Comparison of ENCODE assay signal across 10 cellular contexts in the genomic region with DNA sequence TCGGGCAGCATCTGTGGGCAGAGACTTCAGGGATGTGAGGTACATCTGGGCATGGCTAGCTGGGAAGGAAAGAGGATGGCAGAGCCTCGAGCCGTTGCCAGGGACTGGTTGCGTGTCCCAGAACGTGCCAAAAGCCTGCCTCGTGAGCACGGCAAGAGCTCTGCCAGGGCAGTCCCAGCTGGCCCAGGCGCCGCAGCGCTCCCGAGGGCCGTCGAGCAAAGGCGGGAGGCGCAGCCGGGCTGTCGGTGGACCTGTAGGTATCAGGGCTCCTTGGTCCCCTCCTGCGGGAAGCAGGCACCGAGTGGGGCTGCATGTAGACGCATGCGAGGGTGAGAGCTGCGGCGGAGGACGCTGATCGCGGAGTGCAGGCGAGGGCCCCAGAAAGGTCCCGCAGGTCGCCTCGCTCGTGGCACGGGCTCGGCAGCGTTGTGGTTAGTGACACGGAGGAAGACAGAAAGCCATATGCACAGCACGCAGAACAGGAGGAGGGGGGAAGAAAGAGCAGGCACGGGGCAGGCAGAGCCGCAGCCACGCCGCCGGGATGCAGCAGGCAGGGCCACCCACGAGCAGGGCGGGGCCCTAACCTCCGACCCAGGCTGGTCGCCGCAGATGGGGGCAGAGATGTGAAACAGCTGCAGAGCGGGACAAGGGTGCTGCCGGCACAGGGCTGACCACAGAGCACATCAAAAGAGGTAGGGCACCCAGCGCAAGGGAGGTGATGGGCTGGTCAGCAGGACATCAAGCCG. TPM values are rescaled to one million over a fixed set of nuclear protein-coding genes. Genes with fewer than 3 reads are reported as not detected.
DNase-seq lines count a peak whose midpoint lies in the region; ATAC-seq and TF ChIP-seq lines count a peak whose summit lies in the region.
"Had no signal": no experiment of that assay in that cellular context is flagged by ENCODE, and none has a peak within 500 bp of the region (broad histone marks: within the 10 kb centered on the region; RNA-seq: fewer than 3 reads in every experiment).

No MANE protein-coding gene starts in this region.

- H2BK120ac ChIP-seq in mesendoderm (ENCODE audit: low read depth, low read length) = no peak overlapping the region

- H2BK15ac ChIP-seq in mesendoderm (replicated peaks; ENCODE audit: low read depth) = no peak overlapping the region

- H3K4me3 Mint-ChIP-seq in brain = no peak overlapping the region

- peak; percentile 16 for ATAC-seq in aorta (ENCODE audit: low FRiP score)

- peak overlapping the region in 4 of 5 experiments; percentile 33 to 86 (median 66) for H3K27ac Mint-ChIP-seq in brain

- no peak overlapping the region for H3K27ac ChIP-seq in aorta (ENCODE audit: low read depth in 1 of 2, low read length in 2 of 2)
- no peak overlapping the region for H3K27ac ChIP-seq in mesendoderm (ENCODE audit: low read depth, low read length)

- H3K4me1 ChIP-seq in aorta (ENCODE audit: control insufficient read depth in 1 of 2, insufficient read depth in 2 of 2, low read length in 2 of 2) (no peaks in the 10 kb centered on the region), mesendoderm (ENCODE audit: control insufficient read depth, low read depth, low read length) (no peaks in the 10 kb centered on the region)

- H3K27me3 ChIP-seq in aorta (ENCODE audit: control insufficient read depth in 1 of 2, insufficient read depth in 2 of 2, low read length in 1 of 2) (no peaks in the 10 kb centered on the region), mesendoderm (ENCODE audit: insufficient read depth, low read length, poor library complexity) (no peaks in the 10 kb centered on the region)

- peaks cover 12% of the 10 kb centered on the region for H3K27me3 Mint-ChIP-seq in brain

- no peaks in the 10 kb centered on the region for H3K79me2 ChIP-seq in mesendoderm (ENCODE audit: control insufficient read depth, insufficient read depth, low read length)

- H3K9ac ChIP-seq in mesendoderm (ENCODE audit: low read length) = no peak overlapping the region

- H3K36me3 Mint-ChIP-seq in brain = no peaks in the 10 kb centered on the region

- H3K4ac ChIP-seq in mesendoderm (ENCODE audit: low read depth, low read length) = no peak overlapping the region

- H3K9me3 ChIP-seq in aorta (ENCODE audit: control insufficient read depth, low read length) = no peaks in the 10 kb centered on the region

- no peak overlapping the region for H3K56ac ChIP-seq in mesendoderm (ENCODE audit: low read length)

- TF ChIP-seq CTCF in brain (conservative IDR thresholded peaks at IDR 0.05) = no peak

- H3K4me3 ChIP-seq in aorta (ENCODE audit: low read length in 2 of 2) (no peak overlapping the region), mesendoderm (ENCODE audit: low read length) (no peak overlapping the region)

- H3K23ac ChIP-seq in mesendoderm (ENCODE audit: low read length) = no peak overlapping the region

- H4K5ac ChIP-seq in mesendoderm (ENCODE audit: low read length) = no peak overlapping the region

- no peaks in the 10 kb centered on the region for H3K79me1 ChIP-seq in mesendoderm (ENCODE audit: low read length)

- no peak overlapping the region for H4K8ac ChIP-seq in mesendoderm (ENCODE audit: low read depth, low read length)

- no peak overlapping the region for H2BK5ac ChIP-seq in mesendoderm (ENCODE audit: low read length)

- no peak overlapping the region for H3K4me2 ChIP-seq in mesendoderm (ENCODE audit: low read length)

- 33 to 36% methylated on average over 43 to 50 of the region's 50 CpGs for WGBS in aorta, 2 donors
- no CpG with 5 or more reads among the region's 50 CpGs for WGBS in mesendoderm (ENCODE audit: extremely low coverage, insufficient coverage, low lambda C conversion rate)

- H2AK5ac ChIP-seq in mesendoderm (ENCODE audit: low read length) = no peak overlapping the region

- no peaks in the 10 kb centered on the region for H3K36me3 ChIP-seq in aorta (ENCODE audit: control insufficient read depth in 1 of 2, insufficient read depth in 2 of 2, low read length in 1 of 2)
- H3K36me3 ChIP-seq in mesendoderm (ENCODE audit: control insufficient read depth, insufficient read depth, low read length) = no peaks in the 10 kb centered on the region

- H3K18ac ChIP-seq in mesendoderm (ENCODE audit: low read length) = no peak overlapping the region

- H3K9me3 Mint-ChIP-seq in brain = peaks cover 0 to 3% (median 0%) of the 10 kb centered on the region in 5 experiments

- intact Hi-C loops in aorta (cut with DNase I) = no loop called here

- peak; percentile 40 to 49 for DNase-seq in stimulated activated CD4-positive, alpha-beta T cell treated with anti-CD3 and anti-CD28 coated beads, Interleukin-2, amount 100 ng/mL, for 24 hours
- no peak for DNase-seq in stimulated activated CD4-positive, alpha-beta T cell treated with anti-CD3 and anti-CD28 coated beads, Interleukin-12 subunit alpha, Interleukin-12 subunit beta, amount 100 ng/mL, for 4 hours
- peak; percentile 76 for DNase-seq in myocyte (ENCODE audit: low read depth)
- peak; percentile 74 to 83 for DNase-seq in aorta
- DNase-seq in mesendoderm = no peak
- no peak for DNase-seq in NCI-H128 (lab: John Stamatoyannopoulos, UW; ENCODE audit: unreplicated experiment)
- no peak for DNase-seq in SHP77 treated with DMSO at 0.1 percent for 48 hours (lab: John Stamatoyannopoulos, UW)
- DNase-seq: HCEC 1CT had no signal

- peaks cover 20% of the 10 kb centered on the region for H3K4me1 Mint-ChIP-seq in brain

RNA-seq across cellular contexts. Expression of a gene that starts 18.0 kb away (rescaled TPM):
- polyA plus RNA-seq in brain (ENCODE audit: insufficient read depth, low read depth, low replicate concordance) (3.7 TPM), aorta (10 to 100 TPM; 12.0 to 40.4 TPM)
- total RNA-seq in myocyte (407 and 468 TPM in 2 replicates), aorta (100 to 1,000 TPM in 1 of 2 donors, 10 to 100 TPM in 1; 45.2 to 128 TPM)
- polyA plus RNA-seq in myocyte (2012) = 192 TPM
- polyA plus RNA-seq in mesendoderm (2013, experiment 1 of 2) = 0.08 TPM
- 0.03 TPM for polyA plus RNA-seq in mesendoderm (2013, experiment 2 of 2)

RNA-seq across cellular contexts. Expression of a gene that starts 20.8 kb away (rescaled TPM):
- polyA plus RNA-seq in brain (ENCODE audit: insufficient read depth, low read depth, low replicate concordance) = not detected
- total RNA-seq in myocyte = 1.4 and 3.9 TPM in 2 replicates
- polyA plus RNA-seq in myocyte (2012) = 5.2 TPM
- not detected for total RNA-seq in aorta
- not detected for polyA plus RNA-seq in aorta
- polyA plus RNA-seq in mesendoderm (2013, experiment 1 of 2) = not detected
- polyA plus RNA-seq in mesendoderm (2013, experiment 2 of 2) = 0.01 TPM
- total RNA-seq: liver had no signal
- polyA plus RNA-seq: liver had no signal

RNA-seq across cellular contexts. Expression of a gene that starts 32.1 kb away (rescaled TPM):
- polyA plus RNA-seq in brain (ENCODE audit: insufficient read depth, low read depth, low replicate concordance) (not detected), aorta (under 1 TPM; 0.75 to 0.82 TPM)
- total RNA-seq in myocyte (429 and 432 TPM in 2 replicates), aorta (1 to 10 TPM in 1 of 2 donors, under 1 TPM in 1; 0.81 to 2.2 TPM)
- polyA plus RNA-seq in myocyte (2012) = 153 TPM
- polyA plus RNA-seq in mesendoderm (2013, experiment 1 of 2) = not detected
- not detected for polyA plus RNA-seq in mesendoderm (2013, experiment 2 of 2)

RNA-seq across cellular contexts. Expression of a gene that starts 36.1 kb away (rescaled TPM):
- polyA plus RNA-seq in brain (ENCODE audit: insufficient read depth, low read depth, low replicate concordance) (not detected), aorta (10 to 100 TPM in 1 of 2 donors, 1 to 10 TPM in 1; 6.4 to 14.3 TPM)
- total RNA-seq in myocyte (0.59 and 2.8 TPM in 2 replicates), aorta (under 1 TPM; 0.19 to 0.75 TPM)
- polyA plus RNA-seq in myocyte (2012) = 5.5 TPM
- not detected for polyA plus RNA-seq in mesendoderm (2013, experiment 1 of 2)
- not detected for polyA plus RNA-seq in mesendoderm (2013, experiment 2 of 2)

RNA-seq across cellular contexts. Expression of a gene that starts 48.6 kb away (rescaled TPM):
- polyA plus RNA-seq in brain (ENCODE audit: insufficient read depth, low read depth, low replicate concordance) (0.58 TPM), aorta (1 to 10 TPM; 3.4 to 3.9 TPM)
- total RNA-seq in myocyte (1,570 and 2,000 TPM in 2 replicates), aorta (10 to 100 TPM in 1 of 2 donors, 1 to 10 TPM in 1; 8.8 to 54.3 TPM)
- 496 TPM for polyA plus RNA-seq in myocyte (2012)
- not detected for polyA plus RNA-seq in mesendoderm (2013, experiment 1 of 2)
- not detected for polyA plus RNA-seq in mesendoderm (2013, experiment 2 of 2)

Comparison
In these comparisons a context has a peak if more than half of its experiments do, and no peak if none do; other contexts are left out.
1. DNase-seq: peak in stimulated activated CD4-positive, alpha-beta T cell treated with anti-CD3 and anti-CD28 coated beads, Interleukin-2, amount 100 ng/mL, for 24 hours (2 of 2), myocyte (single experiment) and aorta (2 of 2); none in stimulated activated CD4-positive, alpha-beta T cell treated with anti-CD3 and anti-CD28 coated beads, Interleukin-12 subunit alpha, Interleukin-12 subunit beta, amount 100 ng/mL, for 4 hours (single experiment), mesendoderm (single experiment), NCI-H128 (single experiment) and SHP77 treated with DMSO at 0.1 percent for 48 hours (single experiment).
2. RNA of a gene that starts 32.1 kb away (total RNA-seq): 429 to 432 TPM in myocyte; 0.81 to 2.2 TPM in aorta; every median in the first group is over 100 times any median in the second.